ENCODE assay signal across 15 cellular contexts in the genomic region with DNA sequence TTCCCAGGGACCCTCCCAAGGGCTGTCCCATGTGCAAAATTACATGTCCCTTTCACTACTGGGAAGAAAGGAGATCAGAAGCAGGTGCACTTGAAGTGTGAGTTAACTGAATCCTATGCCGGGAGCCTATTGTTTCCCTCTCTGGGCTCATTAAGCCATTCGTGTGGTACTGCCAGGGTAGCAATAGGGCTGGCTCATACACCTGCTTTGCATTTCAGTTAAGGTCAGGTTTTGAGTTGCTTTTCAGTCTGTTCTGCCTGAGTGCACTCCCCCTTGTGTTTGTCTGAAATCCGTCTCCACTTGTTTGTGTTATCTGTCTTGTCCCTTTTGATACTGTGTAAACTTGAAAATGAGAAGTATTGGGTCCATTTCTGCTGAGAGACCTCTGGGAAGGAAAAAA.
A peak's percentile ranks its signal among the peaks of the same experiment; 100 is the strongest.
DNase-seq lines count a peak whose midpoint lies in the region; ATAC-seq and TF ChIP-seq lines count a peak whose summit lies in the region.
"Had no signal": no experiment of that assay in that cellular context is flagged by ENCODE, and none has a peak within 500 bp of the region (broad histone marks: within the 10 kb centered on the region; RNA-seq: fewer than 3 reads in every experiment).

No MANE protein-coding gene starts in this region.

- WGBS in gastroesophageal sphincter (ENCODE audit: low coverage in 1 of 2), 2 donors: 76 to 83% methylated on average over 2 to 3 of the region's 3 CpGs

- intact Hi-C loops in lower lobe of right lung (cut with DNase I): no loop called here

- no peak for TF ChIP-seq POLR2A in gastroesophageal sphincter (IDR thresholded peaks at IDR 0.05)

- no peaks in the 10 kb centered on the region for H3K9me3 ChIP-seq in gastroesophageal sphincter
- H3K9me3 ChIP-seq in lower lobe of right lung: no peaks in the 10 kb centered on the region
- H3K9me3 ChIP-seq: upper lobe of right lung had no signal

- no peaks in the 10 kb centered on the region for H3K36me3 ChIP-seq in gastroesophageal sphincter
- H3K36me3 ChIP-seq in lower lobe of right lung: no peaks in the 10 kb centered on the region
- H3K36me3 ChIP-seq: heart right ventricle, upper lobe of right lung had no signal

- ATAC-seq in gastroesophageal sphincter (no peak), lower lobe of right lung (no peak)
- ATAC-seq: activated CD8-positive, alpha-beta T cell treated with anti-CD3 and anti-CD28 coated beads for 36 hours; heart right ventricle; Panc1; upper lobe of right lung had no signal

- no peaks in the 10 kb centered on the region for H3K27me3 ChIP-seq in gastroesophageal sphincter
- H3K27me3 ChIP-seq in lower lobe of right lung (ENCODE audit: low read depth): no peaks in the 10 kb centered on the region
- H3K27me3 ChIP-seq: heart right ventricle, upper lobe of right lung had no signal

- H3K4me3 ChIP-seq in gastroesophageal sphincter (no peak overlapping the region), lower lobe of right lung (no peak overlapping the region)
- H3K4me3 ChIP-seq: heart right ventricle, upper lobe of right lung had no signal

- DNase-seq in NCI-H2081 (lab: John Stamatoyannopoulos, UW): peak; percentile 40 to 75
- no peak for DNase-seq in NCI-H2081 treated with DMSO at 0.1 percent for 48 hours (lab: John Stamatoyannopoulos, UW)
- DNase-seq in NCI-H2196 treated with DMSO at 0.1 percent for 48 hours (lab: John Stamatoyannopoulos, UW; ENCODE audit: unreplicated experiment): peak; percentile 31
- peak; percentile 70 for DNase-seq in SHP77 treated with DMSO at 0.1 percent for 48 hours (lab: John Stamatoyannopoulos, UW)
- no peak for DNase-seq in RKO (ENCODE audit: low spot score)
- no peak for DNase-seq in EL
- DNase-seq in lower lobe of right lung: no peak
- DNase-seq: activated CD8-positive, alpha-beta T cell treated with anti-CD3 and anti-CD28 coated beads for 36 hours; heart right ventricle; nephron progenitor cell; SW 1271; upper lobe of right lung had no signal

- H3K27ac ChIP-seq in gastroesophageal sphincter: no peak overlapping the region
- no peak overlapping the region for H3K27ac ChIP-seq in lower lobe of right lung
- H3K27ac ChIP-seq: heart right ventricle, KMS-11, upper lobe of right lung had no signal

- TF ChIP-seq CTCF in gastroesophageal sphincter (IDR thresholded peaks at IDR 0.05) (no peak), lower lobe of right lung (IDR thresholded peaks at IDR 0.05) (no peak)

- no peaks in the 10 kb centered on the region for H3K4me1 ChIP-seq in gastroesophageal sphincter
- H3K4me1 ChIP-seq in lower lobe of right lung: no peaks in the 10 kb centered on the region
- H3K4me1 ChIP-seq: heart right ventricle, upper lobe of right lung had no signal

- TF ChIP-seq EP300 in gastroesophageal sphincter (IDR thresholded peaks at IDR 0.05): no peak

Comparison
In these comparisons a context has a peak if more than half of its experiments do, and no peak if none do; other contexts are left out.
1. DNase-seq: peak in NCI-H2081 (2 of 2), NCI-H2196 treated with DMSO at 0.1 percent for 48 hours (single experiment) and SHP77 treated with DMSO at 0.1 percent for 48 hours (single experiment); none in NCI-H2081 treated with DMSO at 0.1 percent for 48 hours (single experiment), RKO (single experiment), EL (single experiment) and lower lobe of right lung (single experiment).